9 cellular contexts compared by ENCODE assay signal in genomic region chr1:248442500-248443277, GRCh38. TPM values are rescaled to one million over a fixed set of nuclear protein-coding genes. Genes with fewer than 3 reads are reported as not detected.
"Had no signal": no experiment of that assay in that cellular context is flagged by ENCODE, and none has a peak within 500 bp of the region (broad histone marks: within the 10 kb centered on the region; RNA-seq: fewer than 3 reads in every experiment).

No MANE protein-coding gene starts in this region.

RNA-seq across cellular contexts. Expression of gene OR2T2, which starts 2.7 kb away (rescaled TPM):
- total RNA-seq: LHCN-M2, MCF 10A, NCI-H460, OCI-LY7, PC-9, Right ventricle myocardium inferior, RPMI7951, SJCRH30, SK-MEL-5 had no signal

RNA-seq across cellular contexts. Expression of gene OR2T3, which starts 30.5 kb away (rescaled TPM):
- total RNA-seq: LHCN-M2, MCF 10A, NCI-H460, OCI-LY7, PC-9, Right ventricle myocardium inferior, RPMI7951, SJCRH30, SK-MEL-5 had no signal

RNA-seq across cellular contexts. Expression of gene OR2T1, which starts 39.8 kb away (rescaled TPM):
- total RNA-seq: LHCN-M2, MCF 10A, NCI-H460, OCI-LY7, PC-9, Right ventricle myocardium inferior, RPMI7951, SJCRH30, SK-MEL-5 had no signal

RNA-seq across cellular contexts. Expression of gene OR2T5, which starts 45.7 kb away (rescaled TPM):
- total RNA-seq: LHCN-M2, MCF 10A, NCI-H460, OCI-LY7, PC-9, Right ventricle myocardium inferior, RPMI7951, SJCRH30, SK-MEL-5 had no signal
